15 cellular contexts compared by ENCODE assay signal in the genomic region with DNA sequence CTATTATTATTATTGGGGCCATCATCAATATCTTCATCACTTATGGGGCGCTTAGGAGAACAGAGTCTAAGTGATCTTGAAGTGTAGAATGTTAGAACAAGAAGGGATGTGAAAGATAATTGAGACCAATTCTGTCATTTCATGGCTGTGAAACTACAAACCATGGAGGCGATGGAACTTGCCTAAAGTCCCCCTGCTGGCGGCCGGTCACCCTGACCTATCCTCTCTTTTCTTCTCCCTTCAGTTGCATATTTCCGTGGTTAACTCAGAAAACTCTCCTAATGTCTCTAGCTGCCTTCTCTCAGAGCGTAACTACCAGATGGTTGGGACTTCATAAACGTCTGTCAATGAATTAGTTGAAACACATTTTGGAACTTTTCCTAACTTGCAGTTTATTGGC. TPM values are rescaled to one million over a fixed set of nuclear protein-coding genes. Genes with fewer than 3 reads are reported as not detected.
DNase-seq lines count a peak whose midpoint lies in the region; ATAC-seq and TF ChIP-seq lines count a peak whose summit lies in the region.
"Had no signal": no experiment of that assay in that cellular context is flagged by ENCODE, and none has a peak within 500 bp of the region (broad histone marks: within the 10 kb centered on the region; RNA-seq: fewer than 3 reads in every experiment).

No MANE protein-coding gene starts in this region.

- H3K27ac ChIP-seq in mammary epithelial cell (ENCODE audit: insufficient read depth, low read depth, low read length) (no peak overlapping the region), osteoblast (ENCODE audit: low read depth, low read length) (no peak overlapping the region)
- H3K27ac ChIP-seq: KMS-11, neural progenitor cell had no signal

- CTCF ChIA-PET in MCF 10A (lab: Yijun Ruan, JAX) (interaction anchor here (0.6 kb wide), 1 partner anchor 73 kb away, joined by 3 read pairs; no protein-coding TSS in a partner anchor), mammary epithelial cell (lab: Charles Lee; ENCODE audit: low non-redundant PET) (no interaction called here)
- CTCF ChIA-PET in activated CD8-positive, alpha-beta T cell treated with anti-CD3 and anti-CD28 coated beads, Interleukin-2, amount 10 ng/mL, durations not matched to agents 7 days and 5 days (lab: Charles Lee) = no interaction called here

- no peak overlapping the region for H3K4me2 ChIP-seq in mammary epithelial cell (ENCODE audit: insufficient read depth, low read depth, low read length)
- no peak overlapping the region for H3K4me2 ChIP-seq in osteoblast (ENCODE audit: insufficient read depth, low read length)
- H3K4me2 ChIP-seq: KMS-11, neural progenitor cell had no signal

- H3K4me3 Mint-ChIP-seq in MCF 10A (ENCODE audit: unreplicated experiment) = no peak overlapping the region
- no peak overlapping the region for H3K4me3 Mint-ChIP-seq in activated CD8-positive, alpha-beta T cell treated with anti-CD3 and anti-CD28 coated beads, Interleukin-2, amount 10 ng/mL, durations not matched to agents 7 days and 5 days
- H3K4me3 Mint-ChIP-seq: CD4-positive, alpha-beta memory T cell; neural progenitor cell; T-helper 17 cell had no signal

- no peaks in the 10 kb centered on the region for H3K4me1 Mint-ChIP-seq in MCF 10A (ENCODE audit: insufficient read depth, unreplicated experiment)
- no peaks in the 10 kb centered on the region for H3K4me1 Mint-ChIP-seq in activated CD8-positive, alpha-beta T cell treated with anti-CD3 and anti-CD28 coated beads, Interleukin-2, amount 10 ng/mL, durations not matched to agents 7 days and 5 days (ENCODE audit: low read depth)
- H3K4me1 Mint-ChIP-seq: neural progenitor cell had no signal

- BruUV-seq in MCF 10A (replicated peaks; lab: Mats Ljungman, UMichigan) (no TSS peak), mammary epithelial cell (replicated peaks; lab: Mats Ljungman, UMichigan) (no TSS peak)

- TF ChIP-seq CTCF in MCF 10A (IDR thresholded peaks at IDR 0.05; ENCODE audit: unreplicated experiment) = no peak
- TF ChIP-seq CTCF in mammary epithelial cell (conservative IDR thresholded peaks at IDR 0.05 in 1 of 2, IDR thresholded peaks at IDR 0.05 in 1 of 2; ENCODE audit: extremely low read depth in 1 of 2, insufficient read depth in 1 of 2, low read depth in 1 of 2, low read length in 2 of 2) = no peak
- TF ChIP-seq CTCF in osteoblast (IDR thresholded peaks at IDR 0.05; ENCODE audit: extremely low read depth, low read depth, low read length) = peak; percentile 55

- H3K36me3 Mint-ChIP-seq in MCF 10A (ENCODE audit: insufficient read depth, unreplicated experiment) = no peaks in the 10 kb centered on the region
- no peaks in the 10 kb centered on the region for H3K36me3 Mint-ChIP-seq in activated CD8-positive, alpha-beta T cell treated with anti-CD3 and anti-CD28 coated beads, Interleukin-2, amount 10 ng/mL, durations not matched to agents 7 days and 5 days (ENCODE audit: low read depth)
- H3K36me3 Mint-ChIP-seq: CD4-positive, alpha-beta memory T cell; neural progenitor cell had no signal

- no peaks in the 10 kb centered on the region for H3K27me3 ChIP-seq in mammary epithelial cell (ENCODE audit: insufficient read depth, low read length)
- H3K27me3 ChIP-seq in osteoblast (ENCODE audit: insufficient read depth, low read length) = no peaks in the 10 kb centered on the region
- H3K27me3 ChIP-seq: neural progenitor cell had no signal

- no peak for ATAC-seq in activated CD8-positive, alpha-beta T cell treated with anti-CD3 and anti-CD28 coated beads, Interleukin-2, amount 10 ng/mL, durations not matched to agents 7 days and 5 days
- ATAC-seq: T-helper 17 cell had no signal

- POLR2A ChIA-PET in MCF 10A (lab: Yijun Ruan, JAX) = no interaction called here
- POLR2A ChIA-PET in activated CD8-positive, alpha-beta T cell treated with anti-CD3 and anti-CD28 coated beads, Interleukin-2, amount 10 ng/mL, durations not matched to agents 7 days and 5 days (lab: Charles Lee) = no interaction called here

- H3K36me3 ChIP-seq in mammary epithelial cell (ENCODE audit: insufficient read depth, low read length) (no peaks in the 10 kb centered on the region), osteoblast (ENCODE audit: insufficient read depth, low read length) (no peaks in the 10 kb centered on the region)
- H3K36me3 ChIP-seq: neural progenitor cell had no signal

- H2AFZ ChIP-seq in mammary epithelial cell (ENCODE audit: low read depth, low read length) (no peak overlapping the region), osteoblast (ENCODE audit: low read length) (no peak overlapping the region)
- H2AFZ ChIP-seq: neural progenitor cell had no signal

- intact Hi-C loops in MCF 10A (cut with micrococcal nuclease) = no loop called here
- intact Hi-C loops in mammary epithelial cell (cut with micrococcal nuclease) = no loop called here

- H4K20me1 ChIP-seq in mammary epithelial cell (ENCODE audit: insufficient read depth, low read length) (no peaks in the 10 kb centered on the region), osteoblast (ENCODE audit: insufficient read depth, low read length) (no peaks in the 10 kb centered on the region)

- DNase-seq in MCF 10A (ENCODE audit: unreplicated experiment) (peak; percentile 19), mammary epithelial cell (no peak), osteoblast (ENCODE audit: insufficient read length, low spot score, missing footprints) (no peak), G401 (ENCODE audit: low spot score) (no peak), NCI-H69 (lab: John Stamatoyannopoulos, UW) (no peak), MV-4-11 (lab: John Stamatoyannopoulos, UW) (no peak)
- peak; percentile 22 for DNase-seq in activated CD8-positive, alpha-beta T cell treated with anti-CD3 and anti-CD28 coated beads, Interleukin-2, amount 10 ng/mL, durations not matched to agents 7 days and 5 days
- DNase-seq: activated CD8-positive, alpha-beta memory T cell treated with anti-CD3 and anti-CD28 coated beads, Interleukin-2, amount 50 U/mL, for 4 hours; CD4-positive, alpha-beta memory T cell; kidney; NCI-H748 treated with DMSO at 0.1 percent for 48 hours; T-helper 17 cell had no signal

- H3K9me3 Mint-ChIP-seq in MCF 10A (ENCODE audit: unreplicated experiment) = peaks cover 6% of the 10 kb centered on the region
- no peaks in the 10 kb centered on the region for H3K9me3 Mint-ChIP-seq in activated CD8-positive, alpha-beta T cell treated with anti-CD3 and anti-CD28 coated beads, Interleukin-2, amount 10 ng/mL, durations not matched to agents 7 days and 5 days (ENCODE audit: insufficient read depth)
- H3K9me3 Mint-ChIP-seq: neural progenitor cell had no signal

- H3K4me3 ChIP-seq in mammary epithelial cell (replicated peaks in 1 of 3; ENCODE audit: insufficient read depth in 1 of 3, low read depth in 2 of 3, low read length in 3 of 3) = no peak overlapping the region
- no peak overlapping the region for H3K4me3 ChIP-seq in osteoblast (ENCODE audit: insufficient read depth, low read length)
- H3K4me3 ChIP-seq: neural progenitor cell had no signal

- H3K27me3 Mint-ChIP-seq in MCF 10A (ENCODE audit: insufficient read depth, unreplicated experiment) = no peaks in the 10 kb centered on the region
- H3K27me3 Mint-ChIP-seq in activated CD8-positive, alpha-beta T cell treated with anti-CD3 and anti-CD28 coated beads, Interleukin-2, amount 10 ng/mL, durations not matched to agents 7 days and 5 days (ENCODE audit: low read depth) = peaks cover 11% of the 10 kb centered on the region

- TF ChIP-seq RAD21 in Ishikawa (IDR thresholded peaks at IDR 0.05; ENCODE audit: low read depth) = peak; percentile 20; the same call in 1 of the 2 replicates

- dilution Hi-C loops in mammary epithelial cell (cut with HindIII; ENCODE audit: low sequenced_read_pairs) = no loop called here

- no peaks in the 10 kb centered on the region for H3K79me2 ChIP-seq in mammary epithelial cell (ENCODE audit: insufficient read depth, low read length)
- no peaks in the 10 kb centered on the region for H3K79me2 ChIP-seq in osteoblast (ENCODE audit: insufficient read depth, low read length)

- H3K9ac ChIP-seq in mammary epithelial cell (ENCODE audit: insufficient read depth, low read length) = no peak overlapping the region
- H3K9ac ChIP-seq: KMS-11, neural progenitor cell had no signal

- H3K9me3 ChIP-seq in mammary epithelial cell (replicated peaks; ENCODE audit: insufficient read depth, low read length) (peaks cover 7% of the 10 kb centered on the region), osteoblast (ENCODE audit: low read depth, low read length) (no peaks in the 10 kb centered on the region)

- no peak overlapping the region for H3K27ac Mint-ChIP-seq in MCF 10A (ENCODE audit: low read depth, unreplicated experiment)
- H3K27ac Mint-ChIP-seq in activated CD8-positive, alpha-beta T cell treated with anti-CD3 and anti-CD28 coated beads, Interleukin-2, amount 10 ng/mL, durations not matched to agents 7 days and 5 days = no peak overlapping the region
- H3K27ac Mint-ChIP-seq: CD4-positive, alpha-beta memory T cell; neural progenitor cell; T-helper 17 cell had no signal

- WGBS in mammary epithelial cell (ENCODE audit: low coverage, missing lambda C conversion rate) = 37% methylated on average over 7 of the region's 7 CpGs

- in situ Hi-C loops in mammary epithelial cell (cut with MboI; ENCODE audit: low sequenced_read_pairs in 2 of 2) (no loop called here), G401 (cut with HindIII; ENCODE audit: low sequenced_read_pairs) (no loop called here)

- no peaks in the 10 kb centered on the region for H3K4me1 ChIP-seq in mammary epithelial cell (ENCODE audit: insufficient read depth, low read length)
- no peaks in the 10 kb centered on the region for H3K4me1 ChIP-seq in osteoblast (ENCODE audit: insufficient read depth, low read length)
- H3K4me1 ChIP-seq: neural progenitor cell had no signal

- no peak for TF ChIP-seq EP300 in Ishikawa (IDR thresholded peaks at IDR 0.05; ENCODE audit: borderline replicate concordance)

RNA-seq across cellular contexts. Expression of gene OR4B1, which starts 6.6 kb away (rescaled TPM):
- total RNA-seq in MCF 10A (2022) (not detected in 2 replicates), mammary epithelial cell (not detected), osteoblast (not detected in 2 replicates)
- polyA plus RNA-seq in mammary epithelial cell = not detected
- not detected for polyA minus RNA-seq in mammary epithelial cell
- total RNA-seq in activated CD8-positive, alpha-beta T cell treated with anti-CD3 and anti-CD28 coated beads, Interleukin-2, amount 10 ng/mL, durations not matched to agents 7 days and 5 days = not detected
- not detected in 2 replicates for total RNA-seq in G401 (2014; rRNA removed; shearing (Covaris generic))
- total RNA-seq: CD4-positive, alpha-beta memory T cell; kidney; T-helper 17 cell had no signal
- polyA plus RNA-seq: CD4-positive, alpha-beta memory T cell had no signal

RNA-seq across cellular contexts. Expression of gene OR4X2, which starts 34.9 kb away (rescaled TPM):
- total RNA-seq in MCF 10A (2022) = not detected in 2 replicates
- not detected for total RNA-seq in mammary epithelial cell
- not detected for polyA plus RNA-seq in mammary epithelial cell
- polyA minus RNA-seq in mammary epithelial cell = not detected
- total RNA-seq in activated CD8-positive, alpha-beta T cell treated with anti-CD3 and anti-CD28 coated beads, Interleukin-2, amount 10 ng/mL, durations not matched to agents 7 days and 5 days = not detected
- not detected in 2 replicates for total RNA-seq in osteoblast
- total RNA-seq in G401 (2014; rRNA removed; shearing (Covaris generic)) = not detected in 2 replicates
- total RNA-seq: CD4-positive, alpha-beta memory T cell; kidney; T-helper 17 cell had no signal
- polyA plus RNA-seq: CD4-positive, alpha-beta memory T cell had no signal

RNA-seq across cellular contexts. Expression of gene OR4X1, which starts 53.6 kb away (rescaled TPM):
- total RNA-seq in MCF 10A (2022) = not detected in 2 replicates
- not detected for total RNA-seq in mammary epithelial cell
- polyA plus RNA-seq in mammary epithelial cell = not detected
- polyA minus RNA-seq in mammary epithelial cell = not detected
- total RNA-seq in activated CD8-positive, alpha-beta T cell treated with anti-CD3 and anti-CD28 coated beads, Interleukin-2, amount 10 ng/mL, durations not matched to agents 7 days and 5 days = not detected
- not detected in 2 replicates for total RNA-seq in osteoblast
- not detected in 2 replicates for total RNA-seq in G401 (2014; rRNA removed; shearing (Covaris generic))
- total RNA-seq: CD4-positive, alpha-beta memory T cell; kidney; T-helper 17 cell had no signal
- polyA plus RNA-seq: CD4-positive, alpha-beta memory T cell had no signal

Comparison
In these comparisons a context has a peak if more than half of its experiments do, and no peak if none do; other contexts are left out.
1. DNase-seq: peak in MCF 10A (single experiment) and activated CD8-positive, alpha-beta T cell treated with anti-CD3 and anti-CD28 coated beads, Interleukin-2, amount 10 ng/mL, durations not matched to agents 7 days and 5 days (single experiment); none in mammary epithelial cell (single experiment), osteoblast (single experiment), G401 (single experiment), NCI-H69 (single experiment) and MV-4-11 (single experiment).